In genomic region chr21:41164981-41165650, GRCh38 we compare ENCODE assay signal across 11 cellular contexts. TPM values are rescaled to one million over a fixed set of nuclear protein-coding genes. Genes with fewer than 3 reads are reported as not detected.
DNase-seq lines count a peak whose midpoint lies in the region; ATAC-seq, FAIRE-seq and TF ChIP-seq lines count a peak whose summit lies in the region.
"Had no signal": no experiment of that assay in that cellular context is flagged by ENCODE, and none has a peak within 500 bp of the region (broad histone marks: within the 10 kb centered on the region; RNA-seq: fewer than 3 reads in every experiment).

No MANE protein-coding gene starts in this region.

- ATAC-seq in left cardiac atrium = no peak

- H3K9me3 ChIP-seq in astrocyte (ENCODE audit: insufficient read depth, low read depth, low read length) = no peaks in the 10 kb centered on the region
- H3K9me3 ChIP-seq in uterus = no peaks in the 10 kb centered on the region

- peaks cover 9% of the 10 kb centered on the region for H3K4me1 Mint-ChIP-seq in astrocyte (ENCODE audit: low read depth, unreplicated experiment)

- H3K4me2 ChIP-seq in astrocyte (ENCODE audit: low read length) = peak overlapping the region; percentile 33
- H3K4me2 ChIP-seq: KMS-11 had no signal

- no peak overlapping the region for H3K9ac ChIP-seq in astrocyte (ENCODE audit: low read length)
- H3K9ac ChIP-seq: KMS-11 had no signal

- no peak overlapping the region for H3K27ac Mint-ChIP-seq in astrocyte (ENCODE audit: unreplicated experiment)
- H3K27ac Mint-ChIP-seq: dendritic cell treated with granulocyte-macrophage colony-stimulating factor and Interleukin-4, amounts not matched to agents 40 ng/mL and 50 ng/mL, for 4 days had no signal

- H3K4me3 ChIP-seq in astrocyte (ENCODE audit: insufficient read depth, low read depth, low read length) = no peak overlapping the region
- no peak overlapping the region for H3K4me3 ChIP-seq in uterus

- no peaks in the 10 kb centered on the region for H3K27me3 ChIP-seq in astrocyte (ENCODE audit: insufficient read depth, low read length)
- no peaks in the 10 kb centered on the region for H3K27me3 ChIP-seq in uterus

- H3K4me1 ChIP-seq in astrocyte (ENCODE audit: insufficient read depth, low read length) = peaks cover 7% of the 10 kb centered on the region
- H3K4me1 ChIP-seq in uterus = peaks cover 0 to 10% of the 10 kb centered on the region in 2 donors

- H4K20me1 ChIP-seq in astrocyte (ENCODE audit: insufficient read depth, low read length) = peaks cover 7% of the 10 kb centered on the region

- no peak overlapping the region for H3K27ac ChIP-seq in astrocyte (ENCODE audit: low read depth, low read length)
- H3K27ac ChIP-seq in uterus = peak overlapping the region; percentile 90 to 97
- H3K27ac ChIP-seq: KMS-11 had no signal

- H3K79me2 ChIP-seq in astrocyte (ENCODE audit: insufficient read depth, low read length) = peaks cover 11% of the 10 kb centered on the region

- TF ChIP-seq POLR2A in uterus (IDR thresholded peaks at IDR 0.05) = no peak

- H3K4me3 Mint-ChIP-seq in astrocyte (ENCODE audit: unreplicated experiment) = no peak overlapping the region
- H3K4me3 Mint-ChIP-seq: dendritic cell treated with granulocyte-macrophage colony-stimulating factor and Interleukin-4, amounts not matched to agents 40 ng/mL and 50 ng/mL, for 4 days had no signal

- intact Hi-C loops in left cardiac atrium (cut with DNase I) = no loop called here
- intact Hi-C loops in cardiac septum (cut with DNase I) = loop anchor here (5.0 kb wide), 1 partner anchor 42 kb away; no protein-coding TSS in a partner anchor
- intact Hi-C loops in uterus (cut with DNase I; ENCODE audit: low total_unique reads) = loop anchor here (10.0 kb wide), 1 partner anchor 260 kb away; the partner anchor contains the start of gene MX1

- peaks cover 2% of the 10 kb centered on the region for H3K36me3 Mint-ChIP-seq in astrocyte (ENCODE audit: low read depth, unreplicated experiment)

- no peak for TF ChIP-seq CTCF in astrocyte (IDR thresholded peaks at IDR 0.05; ENCODE audit: insufficient read depth, low read depth, low read length)
- no peak for TF ChIP-seq CTCF in uterus (IDR thresholded peaks at IDR 0.05)

- FAIRE-seq in astrocyte (lab: Jason Lieb, UNC) (no peak), HTR-8/SVneo (lab: Jason Lieb, UNC) (no peak)

- no peaks in the 10 kb centered on the region for H3K36me3 ChIP-seq in astrocyte (ENCODE audit: insufficient read depth, low read length)
- H3K36me3 ChIP-seq in uterus = no peaks in the 10 kb centered on the region

- H3K27me3 Mint-ChIP-seq in astrocyte (ENCODE audit: low read depth, unreplicated experiment) = peaks cover 17% of the 10 kb centered on the region

- no peaks in the 10 kb centered on the region for H3K9me3 Mint-ChIP-seq in astrocyte (ENCODE audit: unreplicated experiment)
- H3K9me3 Mint-ChIP-seq: dendritic cell treated with granulocyte-macrophage colony-stimulating factor and Interleukin-4, amounts not matched to agents 40 ng/mL and 50 ng/mL, for 4 days had no signal

- DNase-seq in left cardiac atrium (peak; percentile 44), cardiac septum (ENCODE audit: low spot score) (no peak), astrocyte (ENCODE audit: low read depth) (peak; percentile 73), kidney glomerular epithelial cell (lab: John Stamatoyannopoulos, UW) (peak; percentile 18), uterus (peak; percentile 61 to 92), HTR-8/SVneo (ENCODE audit: insufficient read length, low spot score) (no peak), HUDEP-2 (lab: John Stamatoyannopoulos, UW; ENCODE audit: unreplicated experiment in 76 of 76) (no peak)
- DNase-seq in central memory CD4-positive, alpha-beta T cell = no peak
- DNase-seq: nucleus accumbens had no signal

- H2AFZ ChIP-seq in astrocyte (ENCODE audit: low read depth, low read length) = no peak overlapping the region

RNA-seq across cellular contexts. Expression of gene BACE2, which starts 2.8 kb away (rescaled TPM):
- total RNA-seq in left cardiac atrium (10 to 100 TPM; 22.6 to 39.5 TPM), cardiac septum (20.0 TPM), astrocyte (16.8 and 19.3 TPM in 2 replicates), uterus (10 to 100 TPM; 22.8 to 98.8 (median 76.5) TPM)

Comparison
In these comparisons a context has a peak if more than half of its experiments do, and no peak if none do; other contexts are left out.
1. DNase-seq: peak in left cardiac atrium (single experiment), astrocyte (single experiment), kidney glomerular epithelial cell (single experiment) and uterus (2 of 2); none in cardiac septum (single experiment), HTR-8/SVneo (single experiment), HUDEP-2 (0 of 76) and central memory CD4-positive, alpha-beta T cell (single experiment).
2. intact Hi-C loops: an anchor here in cardiac septum (5.0 kb wide) and uterus (10.0 kb wide); none called in left cardiac atrium.